Comparison of ENCODE assay signal across 16 cellular contexts in genomic region chr3:50192124-50192523, GRCh38. TPM values are rescaled to one million over a fixed set of nuclear protein-coding genes. Genes with fewer than 3 reads are reported as not detected.
"Had no signal": no experiment of that assay in that cellular context is flagged by ENCODE, and none has a peak within 500 bp of the region (broad histone marks: within the 10 kb centered on the region; RNA-seq: fewer than 3 reads in every experiment).

No MANE protein-coding gene starts in this region.

- H3K4me3 ChIP-seq: cardiac muscle cell, colonic mucosa had no signal

- H3K9me3 ChIP-seq: ascending aorta, breast epithelium, colonic mucosa had no signal

- H3K36me3 ChIP-seq: breast epithelium, cardiac muscle cell, colonic mucosa had no signal

- H3K27ac Mint-ChIP-seq: activated B cell treated with CpG ODN at 0.5 μM for 24 hours; activated CD8-positive, alpha-beta T cell treated with anti-CD3 and anti-CD28 coated beads for 36 hours; activated naive CD4-positive, alpha-beta T cell treated with anti-CD3 and anti-CD28 coated beads, Interleukin-2, amount 50 U/mL, for 72 hours; activated naive CD8-positive, alpha-beta T cell treated with anti-CD3 and anti-CD28 coated beads, Interleukin-2, amount 10 ng/mL, durations not matched to agents 7 days and 5 days; activated T-cell treated with anti-CD3 and anti-CD28 coated beads, Interleukin-2, amount 50 U/mL, for 72 hours; T-helper 1 cell treated with Interleukin-12 subunit alpha and Interleukin-12 subunit beta and Interleukin-4 antibody, amounts not matched to agents 30 μg/mL and 1 μg/mL, for 36 hours had no signal

- H3K36me3 Mint-ChIP-seq: activated naive CD4-positive, alpha-beta T cell treated with anti-CD3 and anti-CD28 coated beads, Interleukin-2, amount 10 ng/mL, durations not matched to agents 7 days and 5 days; activated naive CD4-positive, alpha-beta T cell treated with anti-CD3 and anti-CD28 coated beads, Interleukin-2, amount 50 U/mL, for 72 hours; activated naive CD8-positive, alpha-beta T cell treated with anti-CD3 and anti-CD28 coated beads, Interleukin-2, amount 10 ng/mL, durations not matched to agents 7 days and 5 days; brain; T-cell had no signal

- H3K4me3 Mint-ChIP-seq: activated B cell treated with CpG ODN at 0.5 μM for 24 hours; activated CD8-positive, alpha-beta T cell treated with anti-CD3 and anti-CD28 coated beads for 36 hours; activated naive CD4-positive, alpha-beta T cell treated with anti-CD3 and anti-CD28 coated beads, Interleukin-2, amount 10 ng/mL, durations not matched to agents 7 days and 5 days; activated naive CD8-positive, alpha-beta T cell treated with anti-CD3 and anti-CD28 coated beads, Interleukin-2, amount 10 ng/mL, durations not matched to agents 7 days and 5 days; brain; T-helper 1 cell treated with Interleukin-12 subunit alpha and Interleukin-12 subunit beta and Interleukin-4 antibody, amounts not matched to agents 30 μg/mL and 1 μg/mL, for 36 hours had no signal

- H3K27ac ChIP-seq: ascending aorta, breast epithelium, cardiac muscle cell, colonic mucosa, epithelial cell of prostate, VCaP had no signal

- H3K27me3 ChIP-seq: cardiac muscle cell had no signal

- H3K9me3 Mint-ChIP-seq: activated B cell treated with CpG ODN at 0.5 μM for 24 hours; activated CD8-positive, alpha-beta T cell treated with anti-CD3 and anti-CD28 coated beads for 36 hours; activated naive CD4-positive, alpha-beta T cell treated with anti-CD3 and anti-CD28 coated beads, Interleukin-2, amount 10 ng/mL, durations not matched to agents 7 days and 5 days; activated naive CD4-positive, alpha-beta T cell treated with anti-CD3 and anti-CD28 coated beads, Interleukin-2, amount 50 U/mL, for 72 hours; activated naive CD8-positive, alpha-beta T cell treated with anti-CD3 and anti-CD28 coated beads, Interleukin-2, amount 10 ng/mL, durations not matched to agents 7 days and 5 days; activated T-cell treated with anti-CD3 and anti-CD28 coated beads, Interleukin-2, amount 50 U/mL, for 72 hours; brain; T-cell; T-helper 1 cell treated with Interleukin-12 subunit alpha and Interleukin-12 subunit beta and Interleukin-4 antibody, amounts not matched to agents 30 μg/mL and 1 μg/mL, for 36 hours had no signal

RNA-seq across cellular contexts. Expression of gene GNAT1, which starts 0.7 kb away (rescaled TPM):
- polyA plus RNA-seq: cardiac muscle cell, endothelial cell of umbilical vein had no signal
